ENCODE assay signal across 15 cellular contexts in genomic region chr20:19419420-19419819, GRCh38.
DNase-seq lines count a peak whose midpoint lies in the region; TF ChIP-seq lines count a peak whose summit lies in the region.
"Had no signal": no experiment of that assay in that cellular context is flagged by ENCODE, and none has a peak within 500 bp of the region (broad histone marks: within the 10 kb centered on the region; RNA-seq: fewer than 3 reads in every experiment).

No MANE protein-coding gene starts in this region.

- H3F3A ChIP-seq in Loucy (ENCODE audit: low read depth), result no peaks in the 10 kb centered on the region

- no peaks in the 10 kb centered on the region for H3K9me3 ChIP-seq in Loucy (ENCODE audit: insufficient read depth, low read depth, low read length)
- no peaks in the 10 kb centered on the region for H3K9me3 ChIP-seq in esophagus muscularis mucosa
- H3K9me3 ChIP-seq in right atrium auricular region, result no peaks in the 10 kb centered on the region
- H3K9me3 ChIP-seq: A549, BE2C had no signal

- no peaks in the 10 kb centered on the region for H4K20me1 ChIP-seq in Loucy (ENCODE audit: insufficient read depth, low read length, poor library complexity, severe bottlenecking)

- no peaks in the 10 kb centered on the region for H3K79me2 ChIP-seq in Loucy (ENCODE audit: insufficient read depth, low read length)

- H3K36me3 ChIP-seq in Loucy (ENCODE audit: insufficient read depth, low read length) (no peaks in the 10 kb centered on the region), esophagus muscularis mucosa (no peaks in the 10 kb centered on the region), right atrium auricular region (no peaks in the 10 kb centered on the region)
- H3K36me3 ChIP-seq: BE2C had no signal

- intact Hi-C loops in esophagus muscularis mucosa (cut with DNase I), result no loop called here

- H2AFZ ChIP-seq in Loucy (ENCODE audit: low read length), result peak overlapping the region; percentile 35; the same call in 1 of the 2 replicates
- H2AFZ ChIP-seq: GM23248 had no signal

- H3K4me1 ChIP-seq in Loucy (ENCODE audit: insufficient read depth, low read length, poor library complexity, severe bottlenecking) (peaks cover 61% of the 10 kb centered on the region), esophagus muscularis mucosa (peaks cover 0 to 5% (median 2%) of the 10 kb centered on the region in 4 donors), right atrium auricular region (no peaks in the 10 kb centered on the region)
- H3K4me1 ChIP-seq: A549, BE2C had no signal

- H3K9me2 ChIP-seq in Loucy (replicated peaks; ENCODE audit: low read depth, low read length), result no peaks in the 10 kb centered on the region

- no peak for TF ChIP-seq EP300 in esophagus muscularis mucosa (IDR thresholded peaks at IDR 0.05)

- TF ChIP-seq POLR2A in esophagus muscularis mucosa (IDR thresholded peaks at IDR 0.05; ENCODE audit: low read depth), result no peak

- H3K4me2 ChIP-seq in Loucy (ENCODE audit: low read depth, low read length, poor library complexity, severe bottlenecking), result peak overlapping the region; percentile 44
- H3K4me2 ChIP-seq: A549 had no signal

- H3K27ac ChIP-seq in esophagus muscularis mucosa (replicated peaks in 1 of 4) (no peak overlapping the region), right atrium auricular region (no peak overlapping the region)
- H3K27ac ChIP-seq: A549, GM23248 had no signal

- WGBS in esophagus muscularis mucosa, result 38% methylated on average over 6 of the region's 6 CpGs

- no peak overlapping the region for H3K9ac ChIP-seq in Loucy (ENCODE audit: low read depth, low read length, poor library complexity, severe bottlenecking)
- H3K9ac ChIP-seq: GM23248 had no signal

- TF ChIP-seq CTCF in Loucy (conservative IDR thresholded peaks at IDR 0.05; ENCODE audit: low read length), result no peak
- no peak for TF ChIP-seq CTCF in esophagus muscularis mucosa (IDR thresholded peaks at IDR 0.05)
- no peak for TF ChIP-seq CTCF in right atrium auricular region (IDR thresholded peaks at IDR 0.05)

- DNase-seq in NCI-H1694 (lab: John Stamatoyannopoulos, UW), result peak; percentile 6
- peak; percentile 62 for DNase-seq in NCI-H524 treated with DMSO at 0.1 percent for 48 hours (lab: John Stamatoyannopoulos, UW)
- DNase-seq in left kidney (ENCODE audit: low read depth, low spot score), result peak; percentile 37
- DNase-seq in esophagus muscularis mucosa (ENCODE audit: extremely low spot score), result no peak
- DNase-seq in DMS153 treated with DMSO at 0.1 percent for 48 hours (lab: John Stamatoyannopoulos, UW; ENCODE audit: unreplicated experiment), result no peak
- DNase-seq in right atrium auricular region (ENCODE audit: low spot score), result no peak
- DNase-seq: BE2C; CD8-positive, alpha-beta T cell; COR-L47; DMS79 treated with DMSO at 0.1 percent for 48 hours; EL; GM23248; IMR-90 had no signal

- H3K4me3 ChIP-seq in Loucy (ENCODE audit: low read length, poor library complexity, severe bottlenecking), result no peak overlapping the region
- no peak overlapping the region for H3K4me3 ChIP-seq in esophagus muscularis mucosa
- H3K4me3 ChIP-seq in right atrium auricular region, result no peak overlapping the region
- H3K4me3 ChIP-seq: A549, GM23248 had no signal

- H3K27me3 ChIP-seq in Loucy (ENCODE audit: insufficient read depth, low read length, poor library complexity, severe bottlenecking), result no peaks in the 10 kb centered on the region
- H3K27me3 ChIP-seq in esophagus muscularis mucosa, result no peaks in the 10 kb centered on the region
- no peaks in the 10 kb centered on the region for H3K27me3 ChIP-seq in right atrium auricular region
- H3K27me3 ChIP-seq: BE2C had no signal

Comparison
In these comparisons a context has a peak if more than half of its experiments do, and no peak if none do; other contexts are left out.
1. DNase-seq: peak in NCI-H1694 (single experiment), NCI-H524 treated with DMSO at 0.1 percent for 48 hours (single experiment) and left kidney (single experiment); none in esophagus muscularis mucosa (single experiment), DMS153 treated with DMSO at 0.1 percent for 48 hours (single experiment) and right atrium auricular region (single experiment).